In genomic region chr9:98168952-98169488, GRCh38 we compare ENCODE assay signal across 1 cellular context.
TF ChIP-seq lines count a peak whose summit lies in the region.

No MANE protein-coding gene starts in this region.

TF ChIP-seq in K562, 482 proteins besides CTCF, POLR2A, EP300 and RAD21 (continued from another document and continues in another):
- no peak for TF ChIP-seq E2F8 (IDR thresholded peaks at IDR 0.05; ENCODE audit: low read depth, partially characterized antibody)
- TF ChIP-seq ZNF780A (CRISPR knock-in tag; IDR thresholded peaks at IDR 0.05): no peak
- no peak for TF ChIP-seq MGA (IDR thresholded peaks at IDR 0.05)
- TF ChIP-seq ZNF318 (IDR thresholded peaks at IDR 0.05; ENCODE audit: borderline replicate concordance in 1 of 2, low read depth in 1 of 2): no peak
- TF ChIP-seq MCM2 (IDR thresholded peaks at IDR 0.05; ENCODE audit: low read depth): no peak
- TF ChIP-seq ZNF592 (IDR thresholded peaks at IDR 0.05): 0 out of 2 replicates have a peak, but pooled peaks have one; percentile 52
- no peak for TF ChIP-seq TEAD2 (tag; IDR thresholded peaks at IDR 0.05)
- TF ChIP-seq CBFA2T3 (IDR thresholded peaks at IDR 0.05): peak; percentile 79
- no peak for TF ChIP-seq ARID3B (CRISPR knock-in tag; IDR thresholded peaks at IDR 0.05; ENCODE audit: borderline replicate concordance)
- no peak for TF ChIP-seq GMEB1 (CRISPR knock-in tag; IDR thresholded peaks at IDR 0.05)
- TF ChIP-seq PRMT5 (CRISPR knock-in tag; IDR thresholded peaks at IDR 0.05): no peak
- TF ChIP-seq TEAD4 (IDR thresholded peaks at IDR 0.05; ENCODE audit: low read length): peak; percentile 28; the same call in 1 of the 2 replicates
- no peak for TF ChIP-seq TEAD4 (CRISPR knock-in tag; IDR thresholded peaks at IDR 0.05; ENCODE audit: borderline replicate concordance)
